ENCODE assay signal across 11 cellular contexts in genomic region chr3:126266850-126267168, GRCh38.
A peak's percentile ranks its signal among the peaks of the same experiment; 100 is the strongest.
DNase-seq lines count a peak whose midpoint lies in the region; FAIRE-seq and TF ChIP-seq lines count a peak whose summit lies in the region.
"Had no signal": no experiment of that assay in that cellular context is flagged by ENCODE, and none has a peak within 500 bp of the region (broad histone marks: within the 10 kb centered on the region; RNA-seq: fewer than 3 reads in every experiment).

No MANE protein-coding gene starts in this region.

- no peak for TF ChIP-seq CTCF in mammary epithelial cell (conservative IDR thresholded peaks at IDR 0.05 in 1 of 2, IDR thresholded peaks at IDR 0.05 in 1 of 2; ENCODE audit: extremely low read depth in 1 of 2, insufficient read depth in 1 of 2, low read depth in 1 of 2, low read length in 2 of 2)
- TF ChIP-seq CTCF in kidney (IDR thresholded peaks at IDR 0.05; ENCODE audit: borderline replicate concordance, extremely low read depth, insufficient read depth) = no peak

- no TSS peak for BruUV-seq in mammary epithelial cell (replicated peaks; lab: Mats Ljungman, UMichigan)

- FAIRE-seq in kidney (lab: Jason Lieb, UNC) = no peak
- FAIRE-seq: GM12878 had no signal

- DNase-seq in HAP-1 (ENCODE audit: low spot score in 2 of 2) (no peak), mammary epithelial cell (no peak), kidney (no peak), superior temporal gyrus (ENCODE audit: extremely low spot score) (no peak), NCI-H1436 treated with DMSO at 0.1 percent for 48 hours (lab: John Stamatoyannopoulos, UW) (no peak), NOMO-1 treated with dmso at 0.1 percent for 144 hours (lab: John Stamatoyannopoulos, UW; ENCODE audit: unreplicated experiment) (no peak)
- DNase-seq in activated CD4-positive, alpha-beta T cell treated with anti-CD3 and anti-CD28 coated beads, Interleukin-2, amount 50 U/mL, for 1 hour = no peak
- DNase-seq: activated gamma-delta T cell treated with Interleukin-2 at 50 U/mL for 16 hours, NCI-H1048 had no signal

- H3K36me3 ChIP-seq in HAP-1 (replicated peaks) (no peaks in the 10 kb centered on the region), mammary epithelial cell (ENCODE audit: insufficient read depth, low read length) (no peaks in the 10 kb centered on the region), kidney (ENCODE audit: control insufficient read depth in 1 of 2, insufficient read depth in 2 of 2, low read length in 2 of 2) (no peaks in the 10 kb centered on the region), skeletal muscle satellite cell (ENCODE audit: insufficient read depth, low read length) (no peaks in the 10 kb centered on the region)

- H3K79me2 ChIP-seq in mammary epithelial cell (ENCODE audit: insufficient read depth, low read length) = no peaks in the 10 kb centered on the region

- no peaks in the 10 kb centered on the region for H4K20me1 ChIP-seq in mammary epithelial cell (ENCODE audit: insufficient read depth, low read length)

- dilution Hi-C loops in mammary epithelial cell (cut with HindIII; ENCODE audit: low sequenced_read_pairs) = no loop called here

- H3K4me1 ChIP-seq in HAP-1 (peaks cover 14% of the 10 kb centered on the region), mammary epithelial cell (ENCODE audit: insufficient read depth, low read length) (peaks cover 42% of the 10 kb centered on the region), kidney (ENCODE audit: control insufficient read depth in 1 of 2, insufficient read depth in 1 of 2, low read depth in 1 of 2, low read length in 2 of 2) (peaks cover 31 to 53% of the 10 kb centered on the region in 2 donors), skeletal muscle satellite cell (ENCODE audit: control insufficient read depth, insufficient read depth, low read length) (peaks cover 41% of the 10 kb centered on the region)

- WGBS in mammary epithelial cell (ENCODE audit: low coverage, missing lambda C conversion rate) = 92% methylated on average over 7 of the region's 8 CpGs

- H3K27me3 ChIP-seq in HAP-1 (ENCODE audit: low read depth) = no peaks in the 10 kb centered on the region
- no peaks in the 10 kb centered on the region for H3K27me3 ChIP-seq in mammary epithelial cell (ENCODE audit: insufficient read depth, low read length)
- no peaks in the 10 kb centered on the region for H3K27me3 ChIP-seq in skeletal muscle satellite cell (ENCODE audit: control insufficient read depth, insufficient read depth, low read length)

- peak overlapping the region; percentile 25 for H3K4me3 ChIP-seq in HAP-1
- no peak overlapping the region for H3K4me3 ChIP-seq in mammary epithelial cell (replicated peaks in 1 of 3; ENCODE audit: insufficient read depth in 1 of 3, low read depth in 2 of 3, low read length in 3 of 3)
- peak overlapping the region; percentile 52 to 57 for H3K4me3 ChIP-seq in kidney (ENCODE audit: low read length in 2 of 2)
- H3K4me3 ChIP-seq in skeletal muscle satellite cell (ENCODE audit: low read length) = peak overlapping the region; percentile 52
- H3K4me3 ChIP-seq: GM12878 had no signal

- H2AFZ ChIP-seq in mammary epithelial cell (ENCODE audit: low read depth, low read length) = peak overlapping the region; percentile 80

- H3K9ac ChIP-seq in mammary epithelial cell (ENCODE audit: insufficient read depth, low read length) (no peak overlapping the region), kidney (ENCODE audit: low read length in 2 of 2) (peak overlapping the region in 1 of 2 donors; percentile 65), skeletal muscle satellite cell (ENCODE audit: low read depth, low read length) (peak overlapping the region; percentile 82)

- H3K27ac ChIP-seq in mammary epithelial cell (ENCODE audit: insufficient read depth, low read depth, low read length) (no peak overlapping the region), kidney (ENCODE audit: low read depth in 2 of 2, low read length in 2 of 2) (peak overlapping the region; percentile 88 to 96)

- H3K9me3 ChIP-seq in HAP-1 = no peaks in the 10 kb centered on the region
- H3K9me3 ChIP-seq in mammary epithelial cell (replicated peaks; ENCODE audit: insufficient read depth, low read length) = no peaks in the 10 kb centered on the region
- no peaks in the 10 kb centered on the region for H3K9me3 ChIP-seq in kidney (ENCODE audit: control insufficient read depth in 1 of 2, low read length in 2 of 2)
- H3K9me3 ChIP-seq in skeletal muscle satellite cell (replicated peaks; ENCODE audit: low read length) = no peaks in the 10 kb centered on the region

- intact Hi-C loops in mammary epithelial cell (cut with micrococcal nuclease) = loop anchor here (2.0 to 5.0 kb wide), 2 partner anchors 20 to 90 kb away; partner anchors contain the start of gene KLF15
- intact Hi-C loops in kidney (cut with DNase I) = no loop called here

- CTCF ChIA-PET in mammary epithelial cell (lab: Charles Lee; ENCODE audit: low non-redundant PET) = no interaction called here

- H3K4me2 ChIP-seq in mammary epithelial cell (ENCODE audit: insufficient read depth, low read depth, low read length) (peak overlapping the region; percentile 75), skeletal muscle satellite cell (ENCODE audit: low read length) (peak overlapping the region; percentile 68)

- in situ Hi-C loops in HAP-1 (cut with MboI; ENCODE audit: low sequenced_read_pairs) (no loop called here), mammary epithelial cell (cut with MboI; ENCODE audit: low sequenced_read_pairs in 2 of 2) (no loop called here)

Comparison
In these comparisons a context has a peak if more than half of its experiments do, and no peak if none do; other contexts are left out.
1. H3K4me3 ChIP-seq: peak in HAP-1 (single experiment), kidney (2 of 2) and skeletal muscle satellite cell (single experiment); none in mammary epithelial cell (0 of 3).